In the genomic region with DNA sequence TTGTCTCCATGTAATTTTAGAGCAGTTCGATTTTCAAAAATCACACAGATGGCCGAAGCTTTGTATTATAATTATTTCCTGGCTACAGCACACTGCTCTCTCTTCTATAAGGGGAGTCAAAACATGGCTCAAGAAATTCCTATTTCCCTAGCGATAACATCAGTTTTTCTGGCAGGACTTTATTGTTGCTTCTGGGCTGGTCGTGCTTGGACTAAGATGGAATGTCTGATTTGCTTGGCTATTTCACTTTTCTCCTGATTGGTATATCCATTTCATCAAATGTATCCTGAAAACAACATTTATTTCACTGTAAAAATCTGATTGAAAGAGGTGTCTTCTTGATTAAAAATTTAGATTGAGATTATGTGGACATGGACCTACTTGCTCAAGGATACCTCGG, we compare ENCODE assay signal across 15 cellular contexts.
"Had no signal": no experiment of that assay in that cellular context is flagged by ENCODE, and none has a peak within 500 bp of the region (broad histone marks: within the 10 kb centered on the region; RNA-seq: fewer than 3 reads in every experiment).

No MANE protein-coding gene starts in this region.

- DNase-seq: activated CD4-positive, alpha-beta T cell treated with anti-CD3 and anti-CD28 coated beads for 48 hours; activated CD8-positive, alpha-beta T cell treated with anti-CD3 and anti-CD28 coated beads for 36 hours; activated gamma-delta T cell; activated T-cell treated with anti-CD3 and anti-CD28 coated beads, Interleukin-2, amount 50 U/mL, for 48 hours; amniotic stem cell; head of caudate nucleus; kidney glomerular epithelial cell; mesendoderm; nucleus accumbens; stimulated activated CD4-positive, alpha-beta T cell treated with anti-CD3 and anti-CD28 coated beads, Interleukin-2, amount 100 ng/mL, for 48 hours; stimulated activated naive B cell treated with anti-CD40 and anti-IgM and Interleukin-4, amounts not matched to agents 10 μg/mL and 1 μg/mL and 100 μg/mL, for 72 hours; T-helper 2 cell; uterus had no signal

- H3K36me3 ChIP-seq: right atrium auricular region, tibial nerve, uterus had no signal

- H3K4me3 ChIP-seq: right atrium auricular region, tibial nerve, uterus had no signal

- H3K27me3 ChIP-seq: right atrium auricular region, tibial nerve, uterus had no signal

- H3K27ac ChIP-seq: right atrium auricular region, tibial nerve, uterus had no signal

- H3K9me3 ChIP-seq: right atrium auricular region, tibial nerve, uterus had no signal

- H3K4me1 ChIP-seq: right atrium auricular region, tibial nerve, uterus had no signal
